18 cellular contexts compared by ENCODE assay signal in the genomic region with DNA sequence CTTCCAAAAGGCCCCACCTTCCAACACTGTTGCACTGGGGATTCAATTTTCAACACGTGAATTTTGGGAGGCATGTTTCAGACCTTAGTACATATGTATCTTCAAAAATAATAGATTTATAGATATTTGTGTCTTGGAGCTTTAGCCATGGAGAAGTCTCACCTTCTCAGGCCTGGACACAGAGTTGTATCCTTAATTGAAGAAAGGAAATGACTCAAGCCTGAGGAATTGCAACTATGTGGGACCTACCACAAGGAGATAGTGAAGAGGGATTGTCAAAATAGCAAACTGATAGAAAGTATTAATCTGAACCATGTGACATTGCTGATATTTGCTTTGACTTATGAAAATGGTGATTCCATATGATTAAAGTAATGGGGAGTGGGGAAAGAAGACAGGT.
DNase-seq lines count a peak whose midpoint lies in the region; TF ChIP-seq lines count a peak whose summit lies in the region.
"Had no signal": no experiment of that assay in that cellular context is flagged by ENCODE, and none has a peak within 500 bp of the region (broad histone marks: within the 10 kb centered on the region; RNA-seq: fewer than 3 reads in every experiment).

No MANE protein-coding gene starts in this region.

- H3K4me1 ChIP-seq in breast epithelium = no peaks in the 10 kb centered on the region
- H3K4me1 ChIP-seq: sigmoid colon, transverse colon had no signal

- H3K4me3 ChIP-seq in breast epithelium = no peak overlapping the region
- H3K4me3 ChIP-seq: sigmoid colon, transverse colon had no signal

- no peak for TF ChIP-seq CTCF in MCF 10A (IDR thresholded peaks at IDR 0.05; ENCODE audit: unreplicated experiment)
- no peak for TF ChIP-seq CTCF in breast epithelium (IDR thresholded peaks at IDR 0.05)

- H3K9me3 Mint-ChIP-seq in MCF 10A (ENCODE audit: unreplicated experiment) = no peaks in the 10 kb centered on the region
- H3K9me3 Mint-ChIP-seq: activated CD4-positive, alpha-beta T cell treated with anti-CD3 and anti-CD28 coated beads, Interleukin-2, amount 10 ng/mL, durations not matched to agents 7 days and 5 days; H9 had no signal

- TF ChIP-seq POLR2A in breast epithelium (IDR thresholded peaks at IDR 0.05) = no peak

- H3K4me3 Mint-ChIP-seq in MCF 10A (ENCODE audit: unreplicated experiment) = no peak overlapping the region
- H3K4me3 Mint-ChIP-seq: activated CD4-positive, alpha-beta T cell treated with anti-CD3 and anti-CD28 coated beads, Interleukin-2, amount 10 ng/mL, durations not matched to agents 7 days and 5 days; CD8-positive, alpha-beta memory T cell; H9 had no signal

- H3K27me3 Mint-ChIP-seq in MCF 10A (ENCODE audit: insufficient read depth, unreplicated experiment) = no peaks in the 10 kb centered on the region
- H3K27me3 Mint-ChIP-seq: activated CD4-positive, alpha-beta T cell treated with anti-CD3 and anti-CD28 coated beads, Interleukin-2, amount 10 ng/mL, durations not matched to agents 7 days and 5 days; CD8-positive, alpha-beta memory T cell had no signal

- no TSS peak for BruUV-seq in MCF 10A (replicated peaks; lab: Mats Ljungman, UMichigan)

- CTCF ChIA-PET in MCF 10A (lab: Yijun Ruan, JAX) = no interaction called here

- H3K27ac Mint-ChIP-seq in MCF 10A (ENCODE audit: low read depth, unreplicated experiment) = no peak overlapping the region
- H3K27ac Mint-ChIP-seq: activated CD4-positive, alpha-beta T cell treated with anti-CD3 and anti-CD28 coated beads, Interleukin-2, amount 10 ng/mL, durations not matched to agents 7 days and 5 days; CD8-positive, alpha-beta memory T cell had no signal

- H3K36me3 Mint-ChIP-seq in MCF 10A (ENCODE audit: insufficient read depth, unreplicated experiment) = no peaks in the 10 kb centered on the region
- H3K36me3 Mint-ChIP-seq: CD8-positive, alpha-beta memory T cell had no signal

- no peaks in the 10 kb centered on the region for H3K9me3 ChIP-seq in breast epithelium
- H3K9me3 ChIP-seq: sigmoid colon, transverse colon had no signal

- intact Hi-C loops in MCF 10A (cut with micrococcal nuclease) (no loop called here), breast epithelium (cut with DNase I; ENCODE audit: low total_unique reads) (no loop called here)

- no peaks in the 10 kb centered on the region for H3K27me3 ChIP-seq in breast epithelium
- H3K27me3 ChIP-seq: sigmoid colon, transverse colon had no signal

- no peak overlapping the region for H3K27ac ChIP-seq in breast epithelium
- H3K27ac ChIP-seq: 22Rv1, sigmoid colon, transverse colon had no signal

- DNase-seq in MCF 10A (ENCODE audit: unreplicated experiment) (peak; percentile 33), breast epithelium (ENCODE audit: low spot score in 2 of 2) (no peak), amniotic epithelial cell (ENCODE audit: low read depth) (peak; percentile 38), glomerular visceral epithelial cell (ENCODE audit: extremely low spot score) (peak; percentile 46), HPDE6-E6E7 (ENCODE audit: extremely low spot score) (no peak), DMS53 (lab: John Stamatoyannopoulos, UW) (no peak)
- no peak for DNase-seq in effector CD4-positive, alpha-beta T cell
- no peak for DNase-seq in stimulated activated naive CD4-positive, alpha-beta T cell (lab: John Stamatoyannopoulos, UW)
- DNase-seq: activated CD4-positive, alpha-beta T cell treated with anti-CD3 and anti-CD28 coated beads, Interleukin-2, amount 10 ng/mL, durations not matched to agents 7 days and 5 days; activated T-cell treated with anti-CD3 and anti-CD28 coated beads, Interleukin-2, amount 50 U/mL, for 48 hours; CD8-positive, alpha-beta memory T cell; H9; NCI-H2107; NCI-H82; sigmoid colon; stimulated activated CD4-positive, alpha-beta T cell treated with anti-CD3 and anti-CD28 coated beads, Interleukin-4, amount 100 ng/mL, for 24 hours; transverse colon had no signal

- H3K4me1 Mint-ChIP-seq in MCF 10A (ENCODE audit: insufficient read depth, unreplicated experiment) = peaks cover 5% of the 10 kb centered on the region
- H3K4me1 Mint-ChIP-seq: activated CD4-positive, alpha-beta T cell treated with anti-CD3 and anti-CD28 coated beads, Interleukin-2, amount 10 ng/mL, durations not matched to agents 7 days and 5 days; CD8-positive, alpha-beta memory T cell had no signal

- POLR2A ChIA-PET in MCF 10A (lab: Yijun Ruan, JAX) = no interaction called here

- H3K36me3 ChIP-seq in breast epithelium = no peaks in the 10 kb centered on the region
- H3K36me3 ChIP-seq: sigmoid colon, transverse colon had no signal

Comparison
In these comparisons a context has a peak if more than half of its experiments do, and no peak if none do; other contexts are left out.
1. DNase-seq: peak in MCF 10A (single experiment), amniotic epithelial cell (single experiment) and glomerular visceral epithelial cell (single experiment); none in breast epithelium (0 of 2), effector CD4-positive, alpha-beta T cell (single experiment), HPDE6-E6E7 (single experiment), DMS53 (single experiment) and stimulated activated naive CD4-positive, alpha-beta T cell (0 of 6).